25 cellular contexts compared by ENCODE assay signal in the genomic region with DNA sequence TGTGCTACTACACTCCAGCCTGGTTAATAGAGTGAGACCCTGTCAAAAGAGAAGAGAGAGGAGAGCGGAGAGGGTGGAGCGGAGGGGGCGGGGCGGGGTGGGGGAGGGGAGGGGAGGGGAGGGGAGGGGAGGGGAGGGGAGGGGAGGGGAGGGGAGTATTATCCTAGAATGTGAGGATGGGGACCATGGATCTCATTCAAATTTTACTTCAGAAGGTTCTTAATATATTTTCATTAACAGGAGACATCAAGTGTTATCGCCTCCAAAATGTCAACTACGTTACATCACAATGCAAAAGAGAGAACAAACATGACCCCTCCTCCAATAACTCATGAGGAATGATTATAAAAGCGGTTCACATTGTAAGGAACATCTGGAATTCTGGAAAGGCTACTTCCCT. TPM values are rescaled to one million over a fixed set of nuclear protein-coding genes. Genes with fewer than 3 reads are reported as not detected.
"Had no signal": no experiment of that assay in that cellular context is flagged by ENCODE, and none has a peak within 500 bp of the region (broad histone marks: within the 10 kb centered on the region; RNA-seq: fewer than 3 reads in every experiment).

No MANE protein-coding gene starts in this region.

- H3K27ac ChIP-seq: SJSA1, SK-N-MC had no signal

- H3K9me3 ChIP-seq: SJSA1 had no signal

- H3K4me3 ChIP-seq: SJSA1, SK-N-MC had no signal

- H3K4me3 Mint-ChIP-seq: IgD-negative memory B cell had no signal

- H3K9me3 Mint-ChIP-seq: IgD-negative memory B cell had no signal

- H3K27me3 ChIP-seq: SJSA1 had no signal

- DNase-seq: KBM-7, MV-4-11, NCI-H1048, NCI-H1105, NCI-H1417, NCI-H1436 treated with DMSO at 0.1 percent for 48 hours, NCI-H1694, NCI-H187 treated with DMSO at 0.1 percent for 48 hours, NCI-H2029 treated with DMSO at 0.1 percent for 48 hours, NCI-H2171 treated with DMSO at 0.1 percent for 48 hours, NCI-H345, NCI-H446 treated with DMSO at 0.1 percent for 48 hours, NCI-H510A treated with DMSO at 0.1 percent for 48 hours, NCI-H526, NCI-H748 treated with DMSO at 0.1 percent for 48 hours, Right ventricle myocardium superior, RPMI8226, SIG-M5 had no signal

- FAIRE-seq: RCC 7860 had no signal

- H3K27ac Mint-ChIP-seq: IgD-negative memory B cell had no signal

- H3K27me3 Mint-ChIP-seq: IgD-negative memory B cell had no signal

RNA-seq across cellular contexts. Expression of gene GUCA2A, which starts 18.7 kb away (rescaled TPM):
- total RNA-seq: LHCN-M2, MCF 10A, Right ventricle myocardium superior, SJSA1 had no signal
- polyA plus RNA-seq: IgD-negative memory B cell had no signal

RNA-seq across cellular contexts. Expression of gene GUCA2B, which starts 30.0 kb away (rescaled TPM):
- total RNA-seq: HT1080, LHCN-M2, MCF 10A, Right ventricle myocardium superior, SJSA1 had no signal
- polyA plus RNA-seq: IgD-negative memory B cell had no signal
